Comparison of ENCODE assay signal across 8 cellular contexts in genomic region chr1:210233495-210234253, GRCh38. TPM values are rescaled to one million over a fixed set of nuclear protein-coding genes. Genes with fewer than 3 reads are reported as not detected.
DNase-seq lines count a peak whose midpoint lies in the region; ATAC-seq and TF ChIP-seq lines count a peak whose summit lies in the region.
"Had no signal": no experiment of that assay in that cellular context is flagged by ENCODE, and none has a peak within 500 bp of the region (broad histone marks: within the 10 kb centered on the region; RNA-seq: fewer than 3 reads in every experiment).

No MANE protein-coding gene starts in this region.

- no peaks in the 10 kb centered on the region for H3K9me2 ChIP-seq in GM23248 (ENCODE audit: insufficient read depth)

- H3K4me2 ChIP-seq in GM23248 (ENCODE audit: unreplicated experiment), result peak overlapping the region; percentile 88

- H3K27me3 ChIP-seq in GM23248 (replicated peaks; ENCODE audit: insufficient read depth), result 0 out of 2 replicates have a peak, but pooled peaks cover 6% of the 10 kb centered on the region
- H3K27me3 ChIP-seq in body of pancreas, result peaks cover 0 to 14% of the 10 kb centered on the region in 2 donors

- peak; percentile 76 for DNase-seq in GM23248
- peak; percentile 54 for DNase-seq in NCI-H345 (lab: John Stamatoyannopoulos, UW)
- DNase-seq in body of pancreas, result peak in 3 of 4 donors; percentile 24 to 48 (median 45)
- DNase-seq in renal cortical epithelial cell (ENCODE audit: low read depth), result peak; percentile 78
- DNase-seq in activated CD4-positive, CD25-positive, alpha-beta regulatory T cell (lab: John Stamatoyannopoulos, UW), result no peak

- TF ChIP-seq CTCF in body of pancreas (IDR thresholded peaks at IDR 0.05), result no peak

- H2AFZ ChIP-seq in GM23248, result peak overlapping the region; percentile 77

- in situ Hi-C loops in GM23248 (cut with MboI), result no loop called here

- H3K79me2 ChIP-seq in GM23248 (ENCODE audit: insufficient read depth), result no peaks in the 10 kb centered on the region

- no peak for TF ChIP-seq POLR2A in body of pancreas (IDR thresholded peaks at IDR 0.05)

- peak overlapping the region; percentile 56 for H3K9ac ChIP-seq in GM23248

- H3K9me3 ChIP-seq in GM23248 (ENCODE audit: low read depth), result no peaks in the 10 kb centered on the region
- no peaks in the 10 kb centered on the region for H3K9me3 ChIP-seq in body of pancreas

- peak overlapping the region; percentile 80 for H3K4me3 ChIP-seq in GM23248
- H3K4me3 ChIP-seq in body of pancreas, result peak overlapping the region in 1 of 2 donors; percentile 34
- peak overlapping the region; percentile 47 for H3K4me3 ChIP-seq in iPS-11a (ENCODE audit: low read depth, low read length)

- H3K4me1 ChIP-seq in GM23248 (ENCODE audit: insufficient read depth) (peaks cover 15% of the 10 kb centered on the region; the same call in 1 of the 2 replicates), body of pancreas (peaks cover 16% of the 10 kb centered on the region)

- H3K27ac ChIP-seq in GM23248, result no peak overlapping the region
- peak overlapping the region; percentile 39 to 53 (median 45) for H3K27ac ChIP-seq in body of pancreas

- no peaks in the 10 kb centered on the region for H4K20me1 ChIP-seq in GM23248 (ENCODE audit: insufficient read depth)

- peaks cover 16% of the 10 kb centered on the region; the same call in 1 of the 2 replicates for H3F3A ChIP-seq in GM23248 (ENCODE audit: insufficient read depth)

- 2% methylated on average over 40 to 55 of the region's 56 CpGs for WGBS in GM23248 (ENCODE audit: low coverage in 1 of 2, low lambda C conversion rate in 2 of 2, missing lambda C conversion rate in 2 of 2), 2 experiments
- 1% methylated on average over 45 to 56 of the region's 56 CpGs for WGBS in body of pancreas, 2 donors

- H3K36me3 ChIP-seq in GM23248 (ENCODE audit: low read depth) (no peaks in the 10 kb centered on the region), body of pancreas (replicated peaks in 1 of 2; ENCODE audit: insufficient read depth in 1 of 2, low read depth in 2 of 2) (no peaks in the 10 kb centered on the region)

- intact Hi-C loops in body of pancreas (cut with DNase I), result no loop called here

- ATAC-seq in body of pancreas (peak; percentile 71), GM21737 (IDR thresholded peaks at IDR 0.05; ENCODE audit: unreplicated experiment) (no peak)

RNA-seq across cellular contexts. Expression of gene SERTAD4, which starts 1.1 kb away (rescaled TPM):
- total RNA-seq in GM23248 (2014; rRNA removed; shearing (Covaris generic)), result 0.76 and 0.97 TPM in 2 replicates
- polyA plus RNA-seq in GM23248 (2016; fragmentation: Nextera tagmentation; extraction: Ambion mirVana), result 1.0 and 1.7 TPM in 2 replicates
- total RNA-seq in body of pancreas, result 1 to 10 TPM in 1 of 2 donors, not detected in 1; 1.0 TPM
- total RNA-seq in renal cortical epithelial cell, result 3.0 and 4.0 TPM in 2 replicates
- total RNA-seq: T-helper 2 cell treated with Interferon-gamma antibody and Interleukin-4, amounts not matched to agents 100 ng/mL and 5 ng/mL, for 36 hours had no signal

Comparison
In these comparisons a context has a peak if more than half of its experiments do, and no peak if none do; other contexts are left out.
1. DNase-seq: peak in GM23248 (single experiment), NCI-H345 (single experiment), body of pancreas (3 of 4) and renal cortical epithelial cell (single experiment); none in activated CD4-positive, CD25-positive, alpha-beta regulatory T cell (0 of 4).